21 cellular contexts compared by ENCODE assay signal in the genomic region with DNA sequence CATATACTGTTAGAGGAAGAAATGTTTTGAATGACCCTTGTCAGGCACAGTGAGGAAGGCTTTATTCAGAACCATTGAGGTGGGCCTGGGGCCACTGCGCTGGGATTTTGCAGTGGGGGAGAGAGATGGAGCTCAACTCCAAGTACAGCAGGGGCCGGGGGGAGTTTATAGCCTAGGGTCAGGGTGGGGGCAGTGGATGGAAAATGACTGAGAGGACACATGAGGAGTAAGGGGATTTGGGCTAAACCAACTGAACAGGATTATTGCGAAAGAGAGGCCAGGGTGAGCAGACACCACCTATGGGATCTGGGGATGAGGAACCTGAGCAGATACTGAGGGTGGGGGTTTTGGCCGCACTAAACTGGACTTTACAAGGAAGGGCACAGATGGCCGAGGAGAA.
"Had no signal": no experiment of that assay in that cellular context is flagged by ENCODE, and none has a peak within 500 bp of the region (broad histone marks: within the 10 kb centered on the region; RNA-seq: fewer than 3 reads in every experiment).

No MANE protein-coding gene starts in this region.

- H3K9me3 Mint-ChIP-seq: activated naive CD8-positive, alpha-beta T cell treated with anti-CD3 and anti-CD28 coated beads, Interleukin-2, amount 10 ng/mL, durations not matched to agents 7 days and 5 days; activated T-cell treated with anti-CD3 and anti-CD28 coated beads, Interleukin-2, amount 50 U/mL, for 24 hours; activated T-helper 17 cell treated with anti-CD3 and anti-CD28 coated beads, Interleukin-2, amount 50 U/mL, for 72 hours had no signal

- H3K4me3 Mint-ChIP-seq: activated CD8-positive, alpha-beta T cell treated with anti-CD3 and anti-CD28 coated beads, Interleukin-2, amount 10 ng/mL, durations not matched to agents 7 days and 5 days; activated naive CD8-positive, alpha-beta T cell treated with anti-CD3 and anti-CD28 coated beads, Interleukin-2, amount 10 ng/mL, durations not matched to agents 7 days and 5 days; activated T-cell treated with anti-CD3 and anti-CD28 coated beads, Interleukin-2, amount 50 U/mL, for 24 hours; activated T-helper 17 cell treated with anti-CD3 and anti-CD28 coated beads, Interleukin-2, amount 50 U/mL, for 72 hours; endodermal cell; memory B cell had no signal

- H3K4me1 Mint-ChIP-seq: endodermal cell had no signal

- H3K27ac ChIP-seq: esophagus squamous epithelium, gastrocnemius medialis, VCaP had no signal

- DNase-seq: activated CD4-positive, alpha-beta T cell treated with anti-CD3 and anti-CD28 coated beads for 1 hour; activated CD4-positive, alpha-beta T cell treated with anti-CD3 and anti-CD28 coated beads, Interleukin-2, amount 50 U/mL, for 1 hour; activated CD8-positive, alpha-beta T cell treated with anti-CD3 and anti-CD28 coated beads, Interleukin-2, amount 10 ng/mL, durations not matched to agents 7 days and 5 days; activated naive CD4-positive, alpha-beta T cell; activated naive CD8-positive, alpha-beta T cell treated with anti-CD3 and anti-CD28 coated beads, Interleukin-2, amount 10 ng/mL, durations not matched to agents 7 days and 5 days; activated T-cell treated with anti-CD3 and anti-CD28 coated beads, Interleukin-2, amount 50 U/mL, for 24 hours; amniotic stem cell; cerebellar nuclear complex; cortex of kidney; endodermal cell; esophagus squamous epithelium; gastrocnemius medialis; hypothalamus; occipital lobe; retina; stimulated activated CD4-positive, alpha-beta T cell treated with anti-CD3 and anti-CD28 coated beads, Interleukin-4, amount 100 ng/mL, for 24 hours; stimulated activated naive CD4-positive, alpha-beta T cell treated with Interleukin-2 at 50 U/mL for 16 hours had no signal

- H3K27me3 Mint-ChIP-seq: activated naive CD8-positive, alpha-beta T cell treated with anti-CD3 and anti-CD28 coated beads, Interleukin-2, amount 10 ng/mL, durations not matched to agents 7 days and 5 days; activated T-cell treated with anti-CD3 and anti-CD28 coated beads, Interleukin-2, amount 50 U/mL, for 24 hours; activated T-helper 17 cell treated with anti-CD3 and anti-CD28 coated beads, Interleukin-2, amount 50 U/mL, for 72 hours; memory B cell; progenitor cell of endocrine pancreas had no signal

- H3K4me3 ChIP-seq: esophagus squamous epithelium, gastrocnemius medialis had no signal

- H3K27ac Mint-ChIP-seq: activated CD8-positive, alpha-beta T cell treated with anti-CD3 and anti-CD28 coated beads, Interleukin-2, amount 10 ng/mL, durations not matched to agents 7 days and 5 days; activated naive CD8-positive, alpha-beta T cell treated with anti-CD3 and anti-CD28 coated beads, Interleukin-2, amount 10 ng/mL, durations not matched to agents 7 days and 5 days; activated T-cell treated with anti-CD3 and anti-CD28 coated beads, Interleukin-2, amount 50 U/mL, for 24 hours; activated T-helper 17 cell treated with anti-CD3 and anti-CD28 coated beads, Interleukin-2, amount 50 U/mL, for 72 hours; endodermal cell; memory B cell; progenitor cell of endocrine pancreas had no signal

- ATAC-seq: activated CD8-positive, alpha-beta T cell treated with anti-CD3 and anti-CD28 coated beads, Interleukin-2, amount 10 ng/mL, durations not matched to agents 7 days and 5 days; activated T-helper 17 cell treated with anti-CD3 and anti-CD28 coated beads, Interleukin-2, amount 50 U/mL, for 72 hours; gastrocnemius medialis had no signal
